16 cellular contexts compared by ENCODE assay signal in genomic region chr7:42198974-42199668, GRCh38. TPM values are rescaled to one million over a fixed set of nuclear protein-coding genes. Genes with fewer than 3 reads are reported as not detected.
DNase-seq lines count a peak whose midpoint lies in the region; TF ChIP-seq lines count a peak whose summit lies in the region.
"Had no signal": no experiment of that assay in that cellular context is flagged by ENCODE, and none has a peak within 500 bp of the region (broad histone marks: within the 10 kb centered on the region; RNA-seq: fewer than 3 reads in every experiment).

No MANE protein-coding gene starts in this region.

- H3K4me3 ChIP-seq in A673 (ENCODE audit: low read depth, low read length, poor library complexity, severe bottlenecking), result no peak overlapping the region
- H3K4me3 ChIP-seq: colonic mucosa, K562 had no signal

- POLR2A ChIA-PET in A673 (lab: Charles Lee; ENCODE audit: low non-redundant PET), result no interaction called here

- H3K4me3 Mint-ChIP-seq in type B pancreatic cell, result no peak overlapping the region
- H3K4me3 Mint-ChIP-seq: activated B cell treated with CpG ODN at 0.5 μM for 24 hours; natural killer cell treated with Interleukin-12 subunit alpha and Interleukin-12 subunit beta and Interleukin-15 and Interleukin-18, amount 100 ng/mL, for 72 hours had no signal

- intact Hi-C loops in A673 (cut with micrococcal nuclease; ENCODE audit: unreplicated experiment), result no loop called here

- H3K27ac Mint-ChIP-seq in type B pancreatic cell, result no peak overlapping the region
- H3K27ac Mint-ChIP-seq: activated B cell treated with CpG ODN at 0.5 μM for 24 hours; natural killer cell treated with Interleukin-12 subunit alpha and Interleukin-12 subunit beta and Interleukin-15 and Interleukin-18, amount 100 ng/mL, for 72 hours had no signal

- no peaks in the 10 kb centered on the region for H3K27me3 ChIP-seq in A673 (replicated peaks; ENCODE audit: insufficient read depth, low read depth, low read length, poor library complexity)
- H3K27me3 ChIP-seq: colonic mucosa had no signal

- H3K9me3 ChIP-seq in A673 (ENCODE audit: low read depth, low read length, poor library complexity, severe bottlenecking), result no peaks in the 10 kb centered on the region
- H3K9me3 ChIP-seq: colonic mucosa had no signal

- H3K9me3 Mint-ChIP-seq in type B pancreatic cell, result peaks cover 3% of the 10 kb centered on the region

- H3K4me1 Mint-ChIP-seq in type B pancreatic cell (ENCODE audit: unreplicated experiment), result peaks cover 32% of the 10 kb centered on the region

- no peak for DNase-seq in A673 (ENCODE audit: low spot score)
- peak; percentile 70 for DNase-seq in GM03348 (ENCODE audit: low spot score)
- peak; percentile 84 for DNase-seq in amniotic epithelial cell (ENCODE audit: low read depth)
- peak; percentile 34 for DNase-seq in foreskin melanocyte
- DNase-seq in HPDE6-E6E7 (ENCODE audit: extremely low spot score), result no peak
- no peak for DNase-seq in kidney glomerular epithelial cell (lab: John Stamatoyannopoulos, UW)
- DNase-seq in type B pancreatic cell (ENCODE audit: extremely low spot score, unreplicated experiment), result no peak
- DNase-seq in ecto neural progenitor cell (ENCODE audit: low spot score), result no peak
- DNase-seq: activated B cell treated with CpG ODN at 0.5 μM for 24 hours; colonic mucosa; DMS53; H7; NCI-H1436; stimulated activated naive CD4-positive, alpha-beta T cell had no signal

- H3K36me3 Mint-ChIP-seq in type B pancreatic cell, result peaks cover 31% of the 10 kb centered on the region
- H3K36me3 Mint-ChIP-seq: natural killer cell treated with Interleukin-12 subunit alpha and Interleukin-12 subunit beta and Interleukin-15 and Interleukin-18, amount 100 ng/mL, for 72 hours had no signal

- no TSS peak for BruUV-seq in A673 (replicated peaks; lab: Mats Ljungman, UMichigan)

- H3K27ac ChIP-seq in A673 (ENCODE audit: low read depth, low read length, poor library complexity, severe bottlenecking), result peak overlapping the region; percentile 15
- H3K27ac ChIP-seq: colonic mucosa had no signal

- H3K27me3 Mint-ChIP-seq in type B pancreatic cell, result no peaks in the 10 kb centered on the region
- H3K27me3 Mint-ChIP-seq: activated B cell treated with CpG ODN at 0.5 μM for 24 hours had no signal

- H3K4me1 ChIP-seq in A673 (ENCODE audit: insufficient read depth, low read length, poor library complexity, severe bottlenecking), result peaks cover 16% of the 10 kb centered on the region
- H3K4me1 ChIP-seq: colonic mucosa had no signal

- TF ChIP-seq CTCF in A673 (conservative IDR thresholded peaks at IDR 0.05; ENCODE audit: low read depth, low read length) (no peak), type B pancreatic cell (conservative IDR thresholded peaks at IDR 0.05) (no peak)

- CTCF ChIA-PET in A673 (lab: Charles Lee), result no interaction called here

- H3K36me3 ChIP-seq in A673 (ENCODE audit: insufficient read depth, low read length, poor library complexity, severe bottlenecking), result no peaks in the 10 kb centered on the region
- H3K36me3 ChIP-seq: colonic mucosa had no signal

RNA-seq across cellular contexts. Expression of gene GLI3, which starts 37.9 kb away (rescaled TPM):
- 52.6 and 58.7 TPM in 2 replicates for total RNA-seq in A673 (2021)
- total RNA-seq in type B pancreatic cell (ENCODE audit: low replicate concordance), result 58.0 and 141 TPM in 2 replicates
- total RNA-seq: activated B cell treated with CpG ODN at 0.5 μM for 24 hours had no signal

Comparison
In these comparisons a context has a peak if more than half of its experiments do, and no peak if none do; other contexts are left out.
1. DNase-seq: peak in GM03348 (single experiment), amniotic epithelial cell (single experiment) and foreskin melanocyte (single experiment); none in A673 (single experiment), HPDE6-E6E7 (single experiment), kidney glomerular epithelial cell (single experiment), type B pancreatic cell (single experiment) and ecto neural progenitor cell (single experiment).